Comparison of ENCODE assay signal across 11 cellular contexts in the genomic region with DNA sequence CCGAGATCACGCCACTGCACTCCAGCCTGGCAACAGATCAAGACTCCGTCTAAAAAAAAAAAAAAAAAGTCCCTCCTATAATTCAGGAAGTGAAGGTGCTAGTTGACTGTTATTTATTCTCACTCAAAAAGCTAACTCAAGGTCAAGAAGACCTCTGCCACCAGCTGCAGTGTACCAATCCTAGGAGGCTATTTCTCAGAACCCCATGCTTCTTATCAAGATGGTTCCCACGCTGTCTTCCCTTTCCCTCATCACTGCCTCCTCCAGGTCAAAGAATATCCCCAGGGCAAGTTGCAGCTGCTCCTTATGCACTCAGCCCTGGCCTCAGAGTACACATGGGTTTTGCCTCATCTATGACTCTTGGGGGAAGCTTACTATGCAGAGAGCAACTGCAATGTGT. TPM values are rescaled to one million over a fixed set of nuclear protein-coding genes. Genes with fewer than 3 reads are reported as not detected.
DNase-seq lines count a peak whose midpoint lies in the region; ATAC-seq and TF ChIP-seq lines count a peak whose summit lies in the region.
"Had no signal": no experiment of that assay in that cellular context is flagged by ENCODE, and none has a peak within 500 bp of the region (broad histone marks: within the 10 kb centered on the region; RNA-seq: fewer than 3 reads in every experiment).

No MANE protein-coding gene starts in this region.

- WGBS in sigmoid colon, 2 donors: 64 to 70% methylated on average over 4 of the region's 4 CpGs

- H3K9me3 ChIP-seq in breast epithelium (no peaks in the 10 kb centered on the region), sigmoid colon (no peaks in the 10 kb centered on the region)
- H3K9me3 ChIP-seq in effector memory CD4-positive, alpha-beta T cell (ENCODE audit: control insufficient read depth, low read length): no peaks in the 10 kb centered on the region
- H3K9me3 ChIP-seq: prostate gland had no signal

- ATAC-seq in HG03442 (IDR thresholded peaks at IDR 0.05; ENCODE audit: unreplicated experiment): peak; percentile 52
- peak; percentile 12 for ATAC-seq in stimulated activated memory B cell treated with anti-CD40 and anti-IgM and Interleukin-4, amounts not matched to agents 10 μg/mL and 1 μg/mL and 100 μg/mL, for 72 hours

- no peak overlapping the region for H3K27ac Mint-ChIP-seq in MCF 10A (ENCODE audit: low read depth, unreplicated experiment)
- H3K27ac Mint-ChIP-seq in stimulated activated memory B cell treated with anti-CD40 and anti-IgM and Interleukin-4, amounts not matched to agents 10 μg/mL and 1 μg/mL and 100 μg/mL, for 72 hours: no peak overlapping the region

- TF ChIP-seq EP300 in sigmoid colon (IDR thresholded peaks at IDR 0.05): no peak

- H3K36me3 ChIP-seq in breast epithelium: no peaks in the 10 kb centered on the region
- no peaks in the 10 kb centered on the region for H3K36me3 ChIP-seq in sigmoid colon
- no peaks in the 10 kb centered on the region for H3K36me3 ChIP-seq in effector memory CD4-positive, alpha-beta T cell (ENCODE audit: control insufficient read depth, insufficient read depth, low read length)
- H3K36me3 ChIP-seq: prostate gland had no signal

- DNase-seq in MCF 10A (ENCODE audit: unreplicated experiment) (peak; percentile 5), breast epithelium (ENCODE audit: low spot score in 2 of 2) (no peak), cardiac fibroblast (ENCODE audit: low read depth in 2 of 2) (peak; percentile 28 to 32), NCI-H1436 treated with DMSO at 0.1 percent for 48 hours (lab: John Stamatoyannopoulos, UW) (no peak), sigmoid colon (no peak)
- no peak for DNase-seq in effector memory CD4-positive, alpha-beta T cell
- DNase-seq: dorsolateral prefrontal cortex, NCI-H446 treated with DMSO at 0.1 percent for 48 hours had no signal

- intact Hi-C loops in MCF 10A (cut with micrococcal nuclease) (no loop called here), breast epithelium (cut with DNase I; ENCODE audit: low total_unique reads) (no loop called here), sigmoid colon (cut with DNase I) (no loop called here)

- no peaks in the 10 kb centered on the region for H3K9me3 Mint-ChIP-seq in MCF 10A (ENCODE audit: unreplicated experiment)
- no peaks in the 10 kb centered on the region for H3K9me3 Mint-ChIP-seq in stimulated activated memory B cell treated with anti-CD40 and anti-IgM and Interleukin-4, amounts not matched to agents 10 μg/mL and 1 μg/mL and 100 μg/mL, for 72 hours

- H3K36me3 Mint-ChIP-seq in MCF 10A (ENCODE audit: insufficient read depth, unreplicated experiment): peaks cover 4% of the 10 kb centered on the region
- peaks cover 19% of the 10 kb centered on the region for H3K36me3 Mint-ChIP-seq in stimulated activated memory B cell treated with anti-CD40 and anti-IgM and Interleukin-4, amounts not matched to agents 10 μg/mL and 1 μg/mL and 100 μg/mL, for 72 hours

- H3K4me1 ChIP-seq in breast epithelium (peaks cover 0 to 4% of the 10 kb centered on the region in 2 donors), sigmoid colon (peaks cover 0 to 40% (median 27%) of the 10 kb centered on the region in 4 donors)
- H3K4me1 ChIP-seq in effector memory CD4-positive, alpha-beta T cell (ENCODE audit: control insufficient read depth, insufficient read depth, low read length, poor library complexity, severe bottlenecking): no peaks in the 10 kb centered on the region
- H3K4me1 ChIP-seq: prostate gland had no signal

- POLR2A ChIA-PET in MCF 10A (lab: Yijun Ruan, JAX): interaction anchor here (0.6 to 0.7 kb wide), 2 partner anchors 51 to 673 kb away, joined by 3 read pairs; no protein-coding TSS in a partner anchor

- peaks cover 5% of the 10 kb centered on the region for H3K4me1 Mint-ChIP-seq in MCF 10A (ENCODE audit: insufficient read depth, unreplicated experiment)
- peaks cover 44% of the 10 kb centered on the region for H3K4me1 Mint-ChIP-seq in stimulated activated memory B cell treated with anti-CD40 and anti-IgM and Interleukin-4, amounts not matched to agents 10 μg/mL and 1 μg/mL and 100 μg/mL, for 72 hours

- CTCF ChIA-PET in MCF 10A (lab: Yijun Ruan, JAX): interaction anchor here (1.0 kb wide), 1 partner anchor 86 kb away, joined by 6 read pairs; no protein-coding TSS in a partner anchor

- no peak for TF ChIP-seq POLR2A in breast epithelium (IDR thresholded peaks at IDR 0.05)
- no peak for TF ChIP-seq POLR2A in sigmoid colon (IDR thresholded peaks at IDR 0.05)

- no TSS peak for BruUV-seq in MCF 10A (replicated peaks; lab: Mats Ljungman, UMichigan)

- no peak overlapping the region for H3K4me3 Mint-ChIP-seq in MCF 10A (ENCODE audit: unreplicated experiment)
- no peak overlapping the region for H3K4me3 Mint-ChIP-seq in stimulated activated memory B cell treated with anti-CD40 and anti-IgM and Interleukin-4, amounts not matched to agents 10 μg/mL and 1 μg/mL and 100 μg/mL, for 72 hours

- no peaks in the 10 kb centered on the region for H3K27me3 Mint-ChIP-seq in MCF 10A (ENCODE audit: insufficient read depth, unreplicated experiment)
- no peaks in the 10 kb centered on the region for H3K27me3 Mint-ChIP-seq in stimulated activated memory B cell treated with anti-CD40 and anti-IgM and Interleukin-4, amounts not matched to agents 10 μg/mL and 1 μg/mL and 100 μg/mL, for 72 hours

- no peak overlapping the region for H3K27ac ChIP-seq in breast epithelium
- no peak overlapping the region for H3K27ac ChIP-seq in sigmoid colon
- no peak overlapping the region for H3K27ac ChIP-seq in effector memory CD4-positive, alpha-beta T cell (ENCODE audit: insufficient read depth, low read length, poor library complexity, severe bottlenecking)
- H3K27ac ChIP-seq: dorsolateral prefrontal cortex, prostate gland had no signal

- TF ChIP-seq CTCF in MCF 10A (IDR thresholded peaks at IDR 0.05; ENCODE audit: unreplicated experiment) (no peak), breast epithelium (IDR thresholded peaks at IDR 0.05) (no peak), cardiac fibroblast (IDR thresholded peaks at IDR 0.05; ENCODE audit: low read depth, low read length) (no peak), sigmoid colon (IDR thresholded peaks at IDR 0.05) (no peak)

- H3K4me3 ChIP-seq in breast epithelium (no peak overlapping the region), cardiac fibroblast (replicated peaks in 1 of 2; ENCODE audit: low read depth in 2 of 2, low read length in 2 of 2) (no peak overlapping the region), sigmoid colon (no peak overlapping the region)
- no peak overlapping the region for H3K4me3 ChIP-seq in effector memory CD4-positive, alpha-beta T cell (ENCODE audit: insufficient read depth, low read depth, low read length, poor library complexity, severe bottlenecking)
- H3K4me3 ChIP-seq: dorsolateral prefrontal cortex, prostate gland had no signal

- no peaks in the 10 kb centered on the region for H3K27me3 ChIP-seq in breast epithelium
- no peaks in the 10 kb centered on the region for H3K27me3 ChIP-seq in sigmoid colon
- H3K27me3 ChIP-seq in effector memory CD4-positive, alpha-beta T cell (replicated peaks; ENCODE audit: control insufficient read depth, insufficient read depth, low read length, poor library complexity, severe bottlenecking): no peaks in the 10 kb centered on the region
- H3K27me3 ChIP-seq: dorsolateral prefrontal cortex had no signal

RNA-seq across cellular contexts. Expression of gene RERE, which starts 53.6 kb away (rescaled TPM):
- total RNA-seq in MCF 10A (2022) (36.8 and 48.4 TPM in 2 replicates), breast epithelium (100 to 1,000 TPM in 2 of 3 donors, 10 to 100 TPM in 1; 65.8 to 166 (median 123) TPM), sigmoid colon (100 to 1,000 TPM in 2 of 4 donors, 10 to 100 TPM in 2; 90.6 to 148 (median 124) TPM)
- 10 to 100 TPM; 19.2 to 43.2 (median 27.5) TPM for polyA plus RNA-seq in sigmoid colon

Comparison
In these comparisons a context has a peak if more than half of its experiments do, and no peak if none do; other contexts are left out.
1. DNase-seq: peak in MCF 10A (single experiment) and cardiac fibroblast (2 of 2); none in breast epithelium (0 of 2), NCI-H1436 treated with DMSO at 0.1 percent for 48 hours (single experiment), sigmoid colon (single experiment) and effector memory CD4-positive, alpha-beta T cell (0 of 3).